Comparison of ENCODE assay signal across 10 cellular contexts in the genomic region with DNA sequence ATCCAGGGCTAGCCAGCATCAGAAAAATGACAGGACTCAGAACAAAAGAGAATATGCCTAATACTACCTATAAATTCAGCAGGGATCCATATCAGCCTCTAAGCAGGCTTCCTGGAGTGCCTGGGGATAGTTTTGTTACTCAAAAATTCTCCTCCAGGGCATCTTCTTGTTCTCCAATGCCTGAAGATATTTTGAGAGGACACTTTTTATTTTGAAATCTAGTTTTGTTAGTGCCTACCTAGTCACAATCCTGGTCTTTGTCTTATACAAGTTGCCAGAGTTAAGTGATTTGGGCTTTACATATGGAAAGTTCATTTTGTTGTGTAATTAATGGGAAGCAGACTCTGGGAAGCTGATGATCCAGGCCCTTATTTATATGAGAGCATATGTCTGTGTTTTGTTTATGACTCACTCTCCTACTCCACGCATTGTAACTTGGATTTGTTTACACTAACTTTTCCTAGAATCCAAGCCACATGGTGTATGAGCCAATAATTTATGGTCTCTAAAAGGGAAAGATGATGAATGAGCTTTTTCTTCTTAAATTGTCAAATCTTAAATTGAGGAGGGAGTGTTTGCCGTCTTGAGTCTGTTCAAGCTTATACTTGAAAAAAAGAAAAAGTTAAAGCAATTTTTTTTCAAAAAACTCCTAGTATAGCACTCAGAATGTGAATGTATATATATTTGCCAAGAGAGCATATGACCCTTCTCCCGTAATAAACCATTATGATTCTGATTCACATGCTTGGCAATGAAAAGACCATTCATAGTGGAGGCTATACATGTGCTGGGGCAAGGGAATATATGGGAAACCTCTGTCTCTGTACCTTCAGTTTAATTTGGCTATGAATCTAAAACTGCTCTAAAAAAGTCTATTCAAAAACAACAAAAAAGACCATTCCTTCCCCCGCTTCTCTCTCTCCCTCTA.
DNase-seq lines count a peak whose midpoint lies in the region; ATAC-seq, FAIRE-seq and TF ChIP-seq lines count a peak whose summit lies in the region.
"Had no signal": no experiment of that assay in that cellular context is flagged by ENCODE, and none has a peak within 500 bp of the region (broad histone marks: within the 10 kb centered on the region; RNA-seq: fewer than 3 reads in every experiment).

No MANE protein-coding gene starts in this region.

- H3K9me3 ChIP-seq in body of pancreas = no peaks in the 10 kb centered on the region
- H3K9me3 ChIP-seq in left lung = no peaks in the 10 kb centered on the region
- H3K9me3 ChIP-seq in uterus = no peaks in the 10 kb centered on the region
- H3K9me3 ChIP-seq: heart right ventricle, neutrophil had no signal

- H3K4me1 ChIP-seq in body of pancreas = no peaks in the 10 kb centered on the region
- peaks cover 0 to 9% of the 10 kb centered on the region in 2 donors for H3K4me1 ChIP-seq in left lung
- peaks cover 0 to 3% of the 10 kb centered on the region in 2 donors for H3K4me1 ChIP-seq in uterus

- intact Hi-C loops in body of pancreas (cut with DNase I) = no loop called here
- intact Hi-C loops in left lung (cut with DNase I) = no loop called here
- intact Hi-C loops in uterus (cut with DNase I; ENCODE audit: low total_unique reads) = no loop called here

- FAIRE-seq in HTR-8/SVneo (lab: Jason Lieb, UNC) (no peak), frontal cortex (lab: Jason Lieb, UNC) (no peak)

- WGBS in body of pancreas, 2 donors = 72 to 76% methylated on average over 4 of the region's 4 CpGs

- TF ChIP-seq POLR2A in body of pancreas (IDR thresholded peaks at IDR 0.05) = no peak
- no peak for TF ChIP-seq POLR2A in uterus (IDR thresholded peaks at IDR 0.05)

- H3K4me3 ChIP-seq in body of pancreas (no peak overlapping the region), left lung (no peak overlapping the region), uterus (no peak overlapping the region)
- H3K4me3 ChIP-seq: heart right ventricle had no signal

- H3K36me3 ChIP-seq in body of pancreas (replicated peaks in 1 of 2; ENCODE audit: insufficient read depth in 1 of 2, low read depth in 2 of 2) = no peaks in the 10 kb centered on the region
- no peaks in the 10 kb centered on the region for H3K36me3 ChIP-seq in left lung
- H3K36me3 ChIP-seq in uterus = no peaks in the 10 kb centered on the region
- H3K36me3 ChIP-seq: heart right ventricle, neutrophil had no signal

- DNase-seq in HTR-8/SVneo (ENCODE audit: insufficient read length, low spot score) (peak; percentile 8), body of pancreas (no peak), left lung (no peak), uterus (no peak), frontal cortex (ENCODE audit: low spot score in 2 of 2) (no peak), SKM-1 (lab: John Stamatoyannopoulos, UW; ENCODE audit: unreplicated experiment) (no peak)
- DNase-seq in activated CD4-positive, CD25-positive, alpha-beta regulatory T cell treated with anti-CD3 and anti-CD28 coated beads, Interleukin-2, amount 50 U/mL, for 72 hours = no peak
- DNase-seq: amygdala, heart right ventricle had no signal

- H3K27me3 ChIP-seq in body of pancreas = no peaks in the 10 kb centered on the region
- no peaks in the 10 kb centered on the region for H3K27me3 ChIP-seq in left lung
- H3K27me3 ChIP-seq in uterus = no peaks in the 10 kb centered on the region
- H3K27me3 ChIP-seq: heart right ventricle, neutrophil had no signal

- H3K27ac ChIP-seq in body of pancreas = no peak overlapping the region
- H3K27ac ChIP-seq in left lung = peak overlapping the region in 1 of 2 donors; percentile 42
- peak overlapping the region; percentile 33 to 71 for H3K27ac ChIP-seq in uterus
- H3K27ac ChIP-seq: heart right ventricle had no signal

- ATAC-seq in body of pancreas (peak; percentile 33), left lung (peak; percentile 57)

- TF ChIP-seq CTCF in body of pancreas (IDR thresholded peaks at IDR 0.05) (no peak), left lung (IDR thresholded peaks at IDR 0.05) (no peak), uterus (IDR thresholded peaks at IDR 0.05) (no peak)

Comparison
In these comparisons a context has a peak if more than half of its experiments do, and no peak if none do; other contexts are left out.
1. H3K27ac ChIP-seq: peak in uterus (2 of 2); none in body of pancreas (0 of 4).